8 cellular contexts compared by ENCODE assay signal in the genomic region with DNA sequence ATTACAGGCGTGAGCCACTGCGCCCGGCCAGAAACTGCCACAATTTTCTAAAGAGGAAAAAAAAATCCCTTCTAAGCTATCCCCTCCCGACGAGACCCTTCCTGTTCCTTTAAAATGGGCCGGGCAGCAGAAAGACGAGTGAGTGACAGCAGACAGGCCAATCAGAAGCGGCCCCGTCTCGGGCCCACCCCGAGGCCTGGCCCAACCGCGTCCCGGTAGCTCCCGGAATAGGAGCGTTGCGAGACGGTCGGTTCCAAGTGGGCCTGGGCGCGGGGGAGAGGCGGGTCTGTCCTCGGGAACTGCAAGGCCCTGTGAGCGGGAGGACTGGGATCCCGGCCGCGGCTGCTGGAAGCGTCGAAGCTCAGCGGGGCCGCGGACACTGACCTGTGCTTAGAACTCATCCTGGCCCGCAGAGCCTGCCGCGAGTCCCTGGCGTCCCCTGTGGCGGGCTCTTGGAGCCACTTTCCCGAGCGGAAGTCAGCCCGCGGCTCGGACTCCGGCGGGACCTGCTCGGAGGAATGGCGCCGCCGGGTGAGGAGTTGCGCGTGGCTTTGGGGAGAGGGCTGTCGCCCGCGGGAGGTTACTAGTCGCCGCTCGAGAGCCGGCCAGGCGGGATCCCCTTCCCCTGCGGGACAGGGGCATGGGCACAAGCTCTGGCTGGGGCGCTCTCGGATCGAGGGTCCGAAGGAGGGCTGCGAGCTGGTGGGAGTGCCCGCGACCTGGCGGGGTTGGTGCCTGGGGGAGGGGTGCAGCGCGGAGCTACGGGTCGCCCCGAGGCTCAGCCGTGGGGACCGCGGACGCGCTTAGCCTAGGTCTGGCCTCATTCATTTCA. TPM values are rescaled to one million over a fixed set of nuclear protein-coding genes. Genes with fewer than 3 reads are reported as not detected.
A peak's percentile ranks its signal among the peaks of the same experiment; 100 is the strongest.
DNase-seq lines count a peak whose midpoint lies in the region; ATAC-seq, FAIRE-seq and TF ChIP-seq lines count a peak whose summit lies in the region.

Gene MROH8, minus strand, starts transcription at position 710 of the 832 bp plus-strand sequence.
Gene RPN2, plus strand, starts transcription at position 492 of the 832 bp plus-strand sequence. Its CDS starts 27 bp downstream, at position 519.

- H3K27ac ChIP-seq in kidney (ENCODE audit: low read depth in 2 of 2, low read length in 2 of 2) = peak within 1 kb of the TSS; percentile 97 to 99

- peaks cover 3 to 4% of the 10 kb centered on the region in 2 donors for H3K36me3 ChIP-seq in kidney (ENCODE audit: control insufficient read depth in 1 of 2, insufficient read depth in 2 of 2, low read length in 2 of 2)

- peak; percentile 88 for TF ChIP-seq POLR2A in GM19193 (IDR thresholded peaks at IDR 0.05; ENCODE audit: extremely low read depth, insufficient read depth, insufficient read length)

- intact Hi-C loops in kidney (cut with DNase I) = no loop called here

- FAIRE-seq in kidney (lab: Jason Lieb, UNC) = no peak

- no peaks in the 10 kb centered on the region for H3K9me3 ChIP-seq in kidney (ENCODE audit: control insufficient read depth in 1 of 2, low read length in 2 of 2)

- peak within 1 kb of the TSS; percentile 86 to 95 for H3K4me3 ChIP-seq in kidney (ENCODE audit: low read length in 2 of 2)

- ATAC-seq in HG03432 (IDR thresholded peaks at IDR 0.05; ENCODE audit: unreplicated experiment) = peak; percentile 92

- peak within 1 kb of the TSS; percentile 74 to 78 for H3K9ac ChIP-seq in kidney (ENCODE audit: low read length in 2 of 2)

- H3K4me1 ChIP-seq in kidney (ENCODE audit: control insufficient read depth in 1 of 2, insufficient read depth in 1 of 2, low read depth in 1 of 2, low read length in 2 of 2) = peaks cover 10 to 11% of the 10 kb centered on the region in 2 donors

- TF ChIP-seq CTCF in kidney (IDR thresholded peaks at IDR 0.05; ENCODE audit: borderline replicate concordance, extremely low read depth, insufficient read depth) = no peak

- DNase-seq in Ammon's horn (ENCODE audit: low spot score) = peak; percentile 98
- DNase-seq in NCI-H460 (ENCODE audit: extremely low read depth, low read depth) = peak; percentile 95
- peak; percentile 89 for DNase-seq in activated CD4-positive, alpha-beta T cell treated with anti-CD3 and anti-CD28 coated beads for 1 hour
- DNase-seq in cerebellum (ENCODE audit: low spot score) = peak; percentile 97
- DNase-seq in kidney = peak; percentile 99
- peak; percentile 88 to 91 for DNase-seq in stimulated activated CD4-positive, alpha-beta T cell treated with anti-CD3 and anti-CD28 coated beads, Interleukin-15, amount 100 ng/mL, for 1 hour (ENCODE audit: low read depth in 1 of 2, low spot score in 1 of 2)

RNA-seq across cellular contexts. Expression of gene MROH8, which starts in this region (rescaled TPM):
- total RNA-seq in NCI-H460 (2014; rRNA removed; shearing (Covaris generic)) = 0.05 and 0.43 TPM in 2 replicates
- polyA plus RNA-seq in NCI-H460 (2014; cell fraction: nucleus; rRNA removed) = 0.19 and 1.7 TPM in 2 replicates
- total RNA-seq in cerebellum (4.2 TPM), kidney (2.4 TPM)
- polyA plus RNA-seq in kidney (ENCODE audit: insufficient read depth, low read depth, low replicate concordance) = 4.4 TPM

RNA-seq across cellular contexts. Expression of gene RPN2, which starts in this region (rescaled TPM):
- total RNA-seq in NCI-H460 (2014; rRNA removed; shearing (Covaris generic)) = 474 and 480 TPM in 2 replicates
- 460 and 468 TPM in 2 replicates for polyA plus RNA-seq in NCI-H460 (2014; cell fraction: nucleus; rRNA removed)
- total RNA-seq in cerebellum (85.2 TPM), kidney (175 TPM)
- polyA plus RNA-seq in kidney (ENCODE audit: insufficient read depth, low read depth, low replicate concordance) = 207 TPM

Comparison
In these comparisons a context has a peak if more than half of its experiments do, and no peak if none do; other contexts are left out.
1. Peak in every context shown above with its lines: DNase-seq, ATAC-seq, H3K4me3 ChIP-seq and H3K27ac ChIP-seq.